11 cellular contexts compared by ENCODE assay signal in genomic region chr3:194300392-194300758, GRCh38. TPM values are rescaled to one million over a fixed set of nuclear protein-coding genes. Genes with fewer than 3 reads are reported as not detected.
DNase-seq lines count a peak whose midpoint lies in the region; ATAC-seq and TF ChIP-seq lines count a peak whose summit lies in the region.
"Had no signal": no experiment of that assay in that cellular context is flagged by ENCODE, and none has a peak within 500 bp of the region (broad histone marks: within the 10 kb centered on the region; RNA-seq: fewer than 3 reads in every experiment).

No MANE protein-coding gene starts in this region.

- H3K27ac ChIP-seq in fibroblast of lung (ENCODE audit: insufficient read depth, low read length) = no peak overlapping the region

- H3K4me1 ChIP-seq in fibroblast of lung (ENCODE audit: control insufficient read depth, extremely low read depth, insufficient read depth, low read length) = no peaks in the 10 kb centered on the region

- TF ChIP-seq CTCF in activated CD8-positive, alpha-beta T cell treated with anti-CD3 and anti-CD28 coated beads for 36 hours (IDR thresholded peaks at IDR 0.05) = no peak
- TF ChIP-seq CTCF in fibroblast of lung (conservative IDR thresholded peaks at IDR 0.05 in 1 of 2, IDR thresholded peaks at IDR 0.05 in 1 of 2; ENCODE audit: low read depth in 1 of 2, low read length in 2 of 2) (peak in 1 of 2 donors; percentile 29), mesothelial cell of epicardium (IDR thresholded peaks at IDR 0.05; ENCODE audit: unreplicated experiment) (no peak)

- H3K27me3 Mint-ChIP-seq in activated CD8-positive, alpha-beta T cell treated with anti-CD3 and anti-CD28 coated beads, Interleukin-2, amount 10 ng/mL, durations not matched to agents 7 days and 5 days (ENCODE audit: low read depth) = peaks cover 20% of the 10 kb centered on the region
- H3K27me3 Mint-ChIP-seq in activated CD8-positive, alpha-beta T cell treated with anti-CD3 and anti-CD28 coated beads for 36 hours = peaks cover 8% of the 10 kb centered on the region
- H3K27me3 Mint-ChIP-seq in mesothelial cell of epicardium (ENCODE audit: low read depth) = no peaks in the 10 kb centered on the region
- no peaks in the 10 kb centered on the region for H3K27me3 Mint-ChIP-seq in activated CD4-positive, alpha-beta T cell treated with anti-CD3 and anti-CD28 coated beads for 36 hours

- H4K20me1 ChIP-seq in fibroblast of lung (ENCODE audit: control insufficient read depth, extremely low read depth, insufficient read depth, low read length) = no peaks in the 10 kb centered on the region

- intact Hi-C loops in activated CD8-positive, alpha-beta T cell treated with anti-CD3 and anti-CD28 coated beads for 36 hours (cut with micrococcal nuclease) = no loop called here
- intact Hi-C loops in activated CD4-positive, alpha-beta T cell treated with anti-CD3 and anti-CD28 coated beads for 36 hours (cut with DNase I, micrococcal nuclease) = no loop called here

- peak overlapping the region; percentile 2 for H3K4me3 Mint-ChIP-seq in activated CD8-positive, alpha-beta T cell treated with anti-CD3 and anti-CD28 coated beads, Interleukin-2, amount 10 ng/mL, durations not matched to agents 7 days and 5 days
- no peak overlapping the region for H3K4me3 Mint-ChIP-seq in activated CD8-positive, alpha-beta T cell treated with anti-CD3 and anti-CD28 coated beads for 36 hours
- no peak overlapping the region for H3K4me3 Mint-ChIP-seq in mesothelial cell of epicardium
- H3K4me3 Mint-ChIP-seq in activated CD4-positive, alpha-beta T cell treated with anti-CD3 and anti-CD28 coated beads for 36 hours = no peak overlapping the region

- no peak overlapping the region for H3K27ac Mint-ChIP-seq in activated CD8-positive, alpha-beta T cell treated with anti-CD3 and anti-CD28 coated beads, Interleukin-2, amount 10 ng/mL, durations not matched to agents 7 days and 5 days
- no peak overlapping the region for H3K27ac Mint-ChIP-seq in activated CD8-positive, alpha-beta T cell treated with anti-CD3 and anti-CD28 coated beads for 36 hours
- peak overlapping the region; percentile 88 for H3K27ac Mint-ChIP-seq in mesothelial cell of epicardium
- H3K27ac Mint-ChIP-seq in activated CD4-positive, alpha-beta T cell treated with anti-CD3 and anti-CD28 coated beads for 36 hours = no peak overlapping the region

- no peaks in the 10 kb centered on the region for H3K9me3 ChIP-seq in fibroblast of lung (ENCODE audit: control insufficient read depth, insufficient read depth, low read depth, low read length)

- peaks cover 29% of the 10 kb centered on the region for H3K4me1 Mint-ChIP-seq in activated CD8-positive, alpha-beta T cell treated with anti-CD3 and anti-CD28 coated beads, Interleukin-2, amount 10 ng/mL, durations not matched to agents 7 days and 5 days (ENCODE audit: low read depth)
- peaks cover 7% of the 10 kb centered on the region for H3K4me1 Mint-ChIP-seq in activated CD8-positive, alpha-beta T cell treated with anti-CD3 and anti-CD28 coated beads for 36 hours (ENCODE audit: low read depth)
- peaks cover 23% of the 10 kb centered on the region for H3K4me1 Mint-ChIP-seq in mesothelial cell of epicardium
- peaks cover 9% of the 10 kb centered on the region for H3K4me1 Mint-ChIP-seq in activated CD4-positive, alpha-beta T cell treated with anti-CD3 and anti-CD28 coated beads for 36 hours

- no peak for DNase-seq in activated CD8-positive, alpha-beta T cell treated with anti-CD3 and anti-CD28 coated beads, Interleukin-2, amount 10 ng/mL, durations not matched to agents 7 days and 5 days
- no peak for DNase-seq in activated CD8-positive, alpha-beta T cell treated with anti-CD3 and anti-CD28 coated beads for 36 hours
- DNase-seq in fibroblast of lung (ENCODE audit: low read depth in 2 of 2) (peak; percentile 79 to 81), mesothelial cell of epicardium (ENCODE audit: low spot score in 2 of 2, unreplicated experiment in 2 of 2) (peak; percentile 31 to 68), T1000 (lab: John Stamatoyannopoulos, UW) (no peak), RPMI8226 (no peak), UCSD-AML1 (lab: John Stamatoyannopoulos, UW; ENCODE audit: unreplicated experiment) (no peak)
- DNase-seq in activated CD4-positive, alpha-beta T cell treated with anti-CD3 and anti-CD28 coated beads for 36 hours = no peak
- DNase-seq: activated CD4-positive, alpha-beta T cell treated with anti-CD3 and anti-CD28 coated beads for 4 hours; NCI-H1092 treated with DMSO at 0.1 percent for 48 hours; stimulated activated CD4-positive, alpha-beta T cell treated with anti-CD3 and anti-CD28 coated beads, Interleukin-2, amount 100 ng/mL, for 24 hours had no signal

- POLR2A ChIA-PET in activated CD8-positive, alpha-beta T cell treated with anti-CD3 and anti-CD28 coated beads, Interleukin-2, amount 10 ng/mL, durations not matched to agents 7 days and 5 days (lab: Charles Lee) = no interaction called here
- POLR2A ChIA-PET in activated CD8-positive, alpha-beta T cell treated with anti-CD3 and anti-CD28 coated beads for 36 hours (lab: Charles Lee) = interaction anchor here (0.7 to 1.4 kb wide), 2 partner anchors 14 to 111 kb away, joined by 3 to 4 read pairs; no protein-coding TSS in a partner anchor
- POLR2A ChIA-PET in activated CD4-positive, alpha-beta T cell treated with anti-CD3 and anti-CD28 coated beads for 36 hours (lab: Charles Lee) = no interaction called here

- H2AFZ ChIP-seq in fibroblast of lung (ENCODE audit: low read length) = no peak overlapping the region

- CTCF ChIA-PET in activated CD8-positive, alpha-beta T cell treated with anti-CD3 and anti-CD28 coated beads, Interleukin-2, amount 10 ng/mL, durations not matched to agents 7 days and 5 days (lab: Charles Lee) = no interaction called here
- CTCF ChIA-PET in activated CD8-positive, alpha-beta T cell treated with anti-CD3 and anti-CD28 coated beads for 36 hours (lab: Charles Lee) = interaction anchor here (0.9 to 1.5 kb wide), 2 partner anchors 15 to 24 kb away, joined by 3 to 4 read pairs; no protein-coding TSS in a partner anchor
- CTCF ChIA-PET in activated CD4-positive, alpha-beta T cell treated with anti-CD3 and anti-CD28 coated beads for 36 hours (lab: Charles Lee) = no interaction called here

- H3K4me3 ChIP-seq in fibroblast of lung (replicated peaks in 1 of 4; ENCODE audit: control extremely low read depth in 1 of 4, insufficient read depth in 1 of 4, low read depth in 3 of 4, low read length in 4 of 4) = no peak overlapping the region

- H3K36me3 ChIP-seq in fibroblast of lung (ENCODE audit: control insufficient read depth, insufficient read depth, low read length) = no peaks in the 10 kb centered on the region

- no peaks in the 10 kb centered on the region for H3K79me2 ChIP-seq in fibroblast of lung (ENCODE audit: control insufficient read depth, insufficient read depth, low read length)

- H3K4me2 ChIP-seq in fibroblast of lung (ENCODE audit: extremely low read depth, insufficient read depth, low read length) = no peak overlapping the region

- peaks cover 9% of the 10 kb centered on the region for H3K36me3 Mint-ChIP-seq in activated CD8-positive, alpha-beta T cell treated with anti-CD3 and anti-CD28 coated beads, Interleukin-2, amount 10 ng/mL, durations not matched to agents 7 days and 5 days (ENCODE audit: low read depth)
- H3K36me3 Mint-ChIP-seq in activated CD8-positive, alpha-beta T cell treated with anti-CD3 and anti-CD28 coated beads for 36 hours (ENCODE audit: low read depth) = peaks cover 1% of the 10 kb centered on the region
- H3K36me3 Mint-ChIP-seq in mesothelial cell of epicardium = peaks cover 3% of the 10 kb centered on the region
- no peaks in the 10 kb centered on the region for H3K36me3 Mint-ChIP-seq in activated CD4-positive, alpha-beta T cell treated with anti-CD3 and anti-CD28 coated beads for 36 hours (ENCODE audit: low read depth)

- H3K27me3 ChIP-seq in fibroblast of lung (ENCODE audit: control insufficient read depth, insufficient read depth, low read length) = peaks cover 5% of the 10 kb centered on the region

- no peak for ATAC-seq in activated CD8-positive, alpha-beta T cell treated with anti-CD3 and anti-CD28 coated beads, Interleukin-2, amount 10 ng/mL, durations not matched to agents 7 days and 5 days
- no peak for ATAC-seq in activated CD8-positive, alpha-beta T cell treated with anti-CD3 and anti-CD28 coated beads for 36 hours
- ATAC-seq in activated CD4-positive, alpha-beta T cell treated with anti-CD3 and anti-CD28 coated beads for 36 hours = no peak

- peaks cover 4% of the 10 kb centered on the region for H3K9me3 Mint-ChIP-seq in activated CD8-positive, alpha-beta T cell treated with anti-CD3 and anti-CD28 coated beads, Interleukin-2, amount 10 ng/mL, durations not matched to agents 7 days and 5 days (ENCODE audit: insufficient read depth)
- peaks cover 2% of the 10 kb centered on the region for H3K9me3 Mint-ChIP-seq in activated CD8-positive, alpha-beta T cell treated with anti-CD3 and anti-CD28 coated beads for 36 hours
- H3K9me3 Mint-ChIP-seq in mesothelial cell of epicardium = no peaks in the 10 kb centered on the region
- H3K9me3 Mint-ChIP-seq in activated CD4-positive, alpha-beta T cell treated with anti-CD3 and anti-CD28 coated beads for 36 hours (ENCODE audit: low read depth) = no peaks in the 10 kb centered on the region

- no peak overlapping the region for H3K9ac ChIP-seq in fibroblast of lung (ENCODE audit: insufficient read depth, low read length)

RNA-seq across cellular contexts. Expression of gene CPN2, which starts 50.8 kb away (rescaled TPM):
- not detected for total RNA-seq in activated CD8-positive, alpha-beta T cell treated with anti-CD3 and anti-CD28 coated beads, Interleukin-2, amount 10 ng/mL, durations not matched to agents 7 days and 5 days
- total RNA-seq in activated CD8-positive, alpha-beta T cell treated with anti-CD3 and anti-CD28 coated beads for 36 hours = not detected
- total RNA-seq in fibroblast of lung (not detected in 2 replicates), mesothelial cell of epicardium (not detected in 3 replicates)
- not detected in 2 replicates for polyA plus RNA-seq in fibroblast of lung
- polyA plus RNA-seq in fibroblast of lung (2012) = not detected in 2 replicates
- polyA minus RNA-seq in fibroblast of lung (ENCODE audit: low replicate concordance) = not detected in 2 replicates
- total RNA-seq in activated CD4-positive, alpha-beta T cell treated with anti-CD3 and anti-CD28 coated beads for 36 hours = not detected

Comparison
In these comparisons a context has a peak if more than half of its experiments do, and no peak if none do; other contexts are left out.
1. DNase-seq: peak in fibroblast of lung (2 of 2) and mesothelial cell of epicardium (2 of 2); none in activated CD8-positive, alpha-beta T cell treated with anti-CD3 and anti-CD28 coated beads, Interleukin-2, amount 10 ng/mL, durations not matched to agents 7 days and 5 days (single experiment), activated CD8-positive, alpha-beta T cell treated with anti-CD3 and anti-CD28 coated beads for 36 hours (single experiment), T1000 (single experiment), RPMI8226 (single experiment), activated CD4-positive, alpha-beta T cell treated with anti-CD3 and anti-CD28 coated beads for 36 hours (single experiment) and UCSD-AML1 (single experiment).